Comparison of ENCODE assay signal across 18 cellular contexts in the genomic region with DNA sequence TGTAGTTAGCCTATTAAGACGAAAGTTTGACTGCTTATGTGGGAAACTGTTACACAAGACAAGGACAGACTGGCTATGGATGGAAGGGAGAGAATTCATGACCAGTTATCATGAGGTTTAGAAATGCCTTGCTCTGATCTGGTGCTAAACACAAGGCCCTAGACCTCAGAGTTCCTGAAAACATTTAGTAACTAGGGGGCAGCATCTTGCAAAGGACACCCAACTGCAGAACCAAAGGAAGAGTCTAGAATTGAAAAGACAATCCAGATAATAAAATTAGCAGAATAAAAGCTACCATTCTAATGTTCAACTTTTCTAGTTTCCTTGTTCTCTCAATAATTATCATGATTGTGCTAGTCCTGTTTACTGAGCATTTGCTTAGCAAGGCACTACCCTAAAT.
"Had no signal": no experiment of that assay in that cellular context is flagged by ENCODE, and none has a peak within 500 bp of the region (broad histone marks: within the 10 kb centered on the region; RNA-seq: fewer than 3 reads in every experiment).

No MANE protein-coding gene starts in this region.

- H3K4me2 ChIP-seq: neural progenitor cell had no signal

- ATAC-seq: activated CD4-positive, alpha-beta T cell treated with anti-CD3 and anti-CD28 coated beads for 36 hours; activated naive CD4-positive, alpha-beta T cell treated with anti-CD3 and anti-CD28 coated beads, Interleukin-2, amount 50 U/mL, for 72 hours; left lung; stimulated activated naive CD8-positive, alpha-beta T cell treated with anti-CD3 and anti-CD28 coated beads, Interleukin-15, Interleukin-2, amounts not matched to agents 100 U/mL and 50 U/mL, for 24 hours had no signal

- H3K9me3 Mint-ChIP-seq: activated naive CD4-positive, alpha-beta T cell treated with anti-CD3 and anti-CD28 coated beads, Interleukin-2, amount 50 U/mL, for 72 hours; dendritic cell treated with granulocyte-macrophage colony-stimulating factor and Interleukin-4, amounts not matched to agents 40 ng/mL and 50 ng/mL, for 4 days; neural progenitor cell had no signal

- H3K4me1 ChIP-seq: adrenal gland, breast epithelium, esophagus squamous epithelium, left lung, prostate gland, right atrium auricular region had no signal

- DNase-seq: activated CD4-positive, alpha-beta T cell treated with anti-CD3 and anti-CD28 coated beads for 36 hours; activated CD4-positive, alpha-beta T cell treated with anti-CD3 and anti-CD28 coated beads, Interleukin-2, amount 50 U/mL, for 48 hours; activated gamma-delta T cell; adrenal gland; cerebellar nuclear complex; effector memory CD4-positive, alpha-beta T cell; esophagus squamous epithelium; kidney; left lung; stimulated activated naive CD8-positive, alpha-beta T cell treated with anti-CD3 and anti-CD28 coated beads, Interleukin-15, Interleukin-2, amounts not matched to agents 100 U/mL and 50 U/mL, for 24 hours; substantia nigra; tibial artery had no signal

- H3K4me3 Mint-ChIP-seq: activated CD4-positive, alpha-beta T cell treated with anti-CD3 and anti-CD28 coated beads for 36 hours; dendritic cell treated with granulocyte-macrophage colony-stimulating factor and Interleukin-4, amounts not matched to agents 40 ng/mL and 50 ng/mL, for 4 days; neural progenitor cell had no signal

- H3K27me3 Mint-ChIP-seq: activated CD4-positive, alpha-beta T cell treated with anti-CD3 and anti-CD28 coated beads for 36 hours; dendritic cell treated with granulocyte-macrophage colony-stimulating factor and Interleukin-4, amounts not matched to agents 40 ng/mL and 50 ng/mL, for 4 days had no signal

- H3K27me3 ChIP-seq: adrenal gland, breast epithelium, esophagus squamous epithelium, left lung, neural progenitor cell, right atrium auricular region, tibial artery had no signal

- H3K36me3 Mint-ChIP-seq: activated naive CD4-positive, alpha-beta T cell treated with anti-CD3 and anti-CD28 coated beads, Interleukin-2, amount 50 U/mL, for 72 hours; neural progenitor cell had no signal

- H2AFZ ChIP-seq: neural progenitor cell had no signal

- H3K4me3 ChIP-seq: adrenal gland, breast epithelium, esophagus squamous epithelium, left lung, neural progenitor cell, prostate gland, right atrium auricular region, tibial artery had no signal

- H3K27ac Mint-ChIP-seq: activated CD4-positive, alpha-beta T cell treated with anti-CD3 and anti-CD28 coated beads for 36 hours; activated naive CD4-positive, alpha-beta T cell treated with anti-CD3 and anti-CD28 coated beads, Interleukin-2, amount 50 U/mL, for 72 hours; dendritic cell treated with granulocyte-macrophage colony-stimulating factor and Interleukin-4, amounts not matched to agents 40 ng/mL and 50 ng/mL, for 4 days; neural progenitor cell had no signal

- H3K4me1 Mint-ChIP-seq: activated CD4-positive, alpha-beta T cell treated with anti-CD3 and anti-CD28 coated beads for 36 hours had no signal

- H3K36me3 ChIP-seq: adrenal gland, breast epithelium, esophagus squamous epithelium, left lung, neural progenitor cell, prostate gland, right atrium auricular region had no signal

- H3K27ac ChIP-seq: adrenal gland, breast epithelium, esophagus squamous epithelium, left lung, neural progenitor cell, prostate gland, right atrium auricular region, tibial artery had no signal
